Comparison of ENCODE assay signal across 15 cellular contexts in the genomic region with DNA sequence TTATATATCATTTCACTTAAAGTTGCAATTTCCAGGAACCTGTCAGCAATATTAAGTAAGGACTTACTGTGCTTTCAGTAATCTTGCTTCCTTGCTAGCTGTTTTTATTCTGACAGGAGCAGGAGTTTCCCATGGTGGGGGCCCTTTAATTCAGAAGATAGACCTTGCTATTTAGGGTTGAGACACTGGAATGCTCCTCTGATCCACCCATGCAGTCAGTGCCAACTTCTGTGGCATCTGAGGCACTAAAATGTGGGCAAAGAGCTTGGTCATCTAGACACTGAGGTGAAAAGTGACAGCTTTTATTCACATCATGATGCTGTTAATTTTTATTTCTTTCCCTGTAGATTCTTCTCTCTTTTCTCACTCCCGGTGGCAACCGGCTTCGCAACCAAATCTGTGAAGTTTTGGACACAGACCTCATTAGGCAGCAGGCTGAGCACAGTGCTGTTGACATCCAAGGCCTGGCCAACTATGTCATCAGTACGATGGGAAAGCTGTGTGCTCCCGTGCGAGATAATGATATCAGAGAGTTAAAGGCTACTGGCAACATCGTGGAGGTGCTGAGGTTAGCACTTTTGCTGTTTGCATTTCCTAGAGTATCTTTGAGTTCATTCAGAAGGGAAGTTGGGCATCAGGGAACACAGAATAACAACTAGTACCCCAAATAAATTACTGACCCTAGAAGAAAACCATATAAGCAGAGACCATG.
"Had no signal": no experiment of that assay in that cellular context is flagged by ENCODE, and none has a peak within 500 bp of the region (broad histone marks: within the 10 kb centered on the region; RNA-seq: fewer than 3 reads in every experiment).

No MANE protein-coding gene starts in this region.

- DNase-seq: activated CD4-positive, alpha-beta T cell treated with anti-CD3 and anti-CD28 coated beads, Interleukin-2, amount 50 U/mL, for 4 hours; activated T-cell treated with anti-CD3 and anti-CD28 coated beads, Interleukin-2, amount 50 U/mL, for 72 hours; kidney glomerular epithelial cell; midbrain; naive thymus-derived CD4-positive, alpha-beta T cell; stimulated activated CD4-positive, alpha-beta T cell treated with anti-CD3 and anti-CD28 coated beads, Interleukin-4, amount 100 ng/mL, for 1 hour; stimulated activated CD8-positive, alpha-beta memory T cell treated with anti-CD3 and anti-CD28 coated beads, Interleukin-4, amount 100 ng/mL, for 48 hours had no signal

- H3K9me3 ChIP-seq: thoracic aorta had no signal

- H3K4me3 ChIP-seq: cardiac muscle cell, hepatocyte, lung, thoracic aorta had no signal

- H3K4me3 Mint-ChIP-seq: activated T-cell treated with anti-CD3 and anti-CD28 coated beads, Interleukin-2, amount 50 U/mL, for 72 hours; naive thymus-derived CD4-positive, alpha-beta T cell; stimulated activated naive CD8-positive, alpha-beta T cell treated with anti-CD3 and anti-CD28 coated beads, Interleukin-15, Interleukin-2, amounts not matched to agents 100 ng/mL and 50 ng/mL, for 24 hours had no signal

- ATAC-seq: activated T-cell treated with anti-CD3 and anti-CD28 coated beads, Interleukin-2, amount 50 U/mL, for 72 hours; naive thymus-derived CD4-positive, alpha-beta T cell had no signal

- FAIRE-seq: colon, frontal cortex, TTC549 had no signal

- H3K27ac ChIP-seq: cardiac muscle cell, hepatocyte, thoracic aorta had no signal

- H3K27ac Mint-ChIP-seq: activated T-cell treated with anti-CD3 and anti-CD28 coated beads, Interleukin-2, amount 50 U/mL, for 72 hours; stimulated activated naive CD8-positive, alpha-beta T cell treated with anti-CD3 and anti-CD28 coated beads, Interleukin-15, Interleukin-2, amounts not matched to agents 100 ng/mL and 50 ng/mL, for 24 hours had no signal

- H3K4me2 ChIP-seq: hepatocyte had no signal

- H3K9me3 Mint-ChIP-seq: activated T-cell treated with anti-CD3 and anti-CD28 coated beads, Interleukin-2, amount 50 U/mL, for 72 hours; stimulated activated naive CD8-positive, alpha-beta T cell treated with anti-CD3 and anti-CD28 coated beads, Interleukin-15, Interleukin-2, amounts not matched to agents 100 ng/mL and 50 ng/mL, for 24 hours had no signal

- H3K27me3 Mint-ChIP-seq: naive thymus-derived CD4-positive, alpha-beta T cell; stimulated activated naive CD8-positive, alpha-beta T cell treated with anti-CD3 and anti-CD28 coated beads, Interleukin-15, Interleukin-2, amounts not matched to agents 100 ng/mL and 50 ng/mL, for 24 hours had no signal
